26 cellular contexts compared by ENCODE assay signal in the genomic region with DNA sequence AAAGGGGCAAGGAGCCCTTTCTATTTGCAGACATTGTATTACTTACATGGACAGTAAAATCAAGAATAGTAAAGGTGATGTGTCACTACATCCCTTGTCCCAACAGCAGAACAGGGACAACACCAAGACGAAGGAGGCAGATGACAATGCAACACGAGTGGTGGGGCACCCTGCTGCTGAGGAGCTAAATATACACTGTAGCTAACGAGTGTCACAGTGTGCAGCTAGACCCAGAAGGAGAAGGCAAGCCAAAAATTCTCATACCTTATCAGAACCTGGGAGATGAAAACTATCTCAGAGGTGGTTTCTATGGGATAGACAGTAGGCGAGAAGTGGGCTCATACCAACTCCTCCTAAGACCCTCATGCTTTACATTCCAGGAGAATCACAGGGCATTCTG.
DNase-seq lines count a peak whose midpoint lies in the region; ATAC-seq, FAIRE-seq and TF ChIP-seq lines count a peak whose summit lies in the region.
"Had no signal": no experiment of that assay in that cellular context is flagged by ENCODE, and none has a peak within 500 bp of the region (broad histone marks: within the 10 kb centered on the region; RNA-seq: fewer than 3 reads in every experiment).

No MANE protein-coding gene starts in this region.

- POLR2A ChIA-PET in H1 (lab: Charles Lee; ENCODE audit: partially characterized antibody) = no interaction called here

- FAIRE-seq in H1 (lab: Jason Lieb, UNC) = no peak
- FAIRE-seq: A549, D721Med, GM12878, GM18507, H54 had no signal

- H2BK5ac ChIP-seq in H1 (ENCODE audit: low read depth, low read length) = 0 out of 2 replicates have a peak overlapping the region, but pooled peaks have one; percentile 37
- no peak overlapping the region for H2BK5ac ChIP-seq in neuronal stem cell (ENCODE audit: low read length)

- H3K4ac ChIP-seq in H1 (replicated peaks; ENCODE audit: insufficient read length, low read depth, low read length) (no peak overlapping the region), neuronal stem cell (ENCODE audit: low read length) (no peak overlapping the region)

- no peak for TF ChIP-seq CTCF in H1 (IDR thresholded peaks at IDR 0.05; ENCODE audit: control extremely low read depth in 1 of 3, insufficient read depth in 1 of 3, low read depth in 1 of 3, low read length in 3 of 3)
- TF ChIP-seq CTCF in mucosa of descending colon (IDR thresholded peaks at IDR 0.05) = no peak

- H3K4me3 ChIP-seq in H1 (ENCODE audit: extremely low read depth in 1 of 4, insufficient read depth in 2 of 4, low read depth in 3 of 4, low read length in 4 of 4) = no peak overlapping the region
- no peak overlapping the region for H3K4me3 ChIP-seq in neuronal stem cell (ENCODE audit: low read length in 2 of 2)
- no peak overlapping the region for H3K4me3 ChIP-seq in mucosa of descending colon
- H3K4me3 ChIP-seq: A549; BLaER1 treated with 17β-estradiol and CSF1 and Interleukin-3, amounts not matched to agents 10 nM and 100 nM; GM12878; GM23338; HAP-1 had no signal

- DNase-seq in Right ventricle myocardium inferior (ENCODE audit: missing footprints) = no peak
- no peak for DNase-seq in left cardiac atrium
- DNase-seq in left ventricle myocardium superior = no peak
- no peak for DNase-seq in cardiac septum (ENCODE audit: low spot score)
- no peak for DNase-seq in H1 (ENCODE audit: low read depth in 1 of 2, low spot score in 2 of 2)
- DNase-seq in neuronal stem cell (ENCODE audit: low spot score) = no peak
- no peak for DNase-seq in mucosa of descending colon
- DNase-seq: 8988T; ACHN; AML-193; BE2C; CD4-positive, alpha-beta T cell; CD8-positive, alpha-beta memory T cell; DMS 273 treated with DMSO at 0.1 percent for 48 hours; DMS79; EL; GDM1; HFFc6 had no signal

- no peak overlapping the region for H3K56ac ChIP-seq in H1 (replicated peaks; ENCODE audit: insufficient read length, low read depth, low read length)

- WGBS in H1 (ENCODE audit: extremely low coverage in 1 of 2, insufficient coverage in 1 of 2, insufficient read length in 1 of 2, insufficient replicate concordance in 2 of 2, low coverage in 1 of 2, low lambda C conversion rate in 2 of 2, missing lambda C conversion rate in 1 of 2), 2 experiments = 87% methylated on average over 4 of the region's 4 CpGs; no CpG with 5 or more reads in 1 of the 2 experiments
- no CpG with 5 or more reads among the region's 4 CpGs for WGBS in neuronal stem cell (ENCODE audit: extremely low coverage in 2 of 2, insufficient read length in 2 of 2, insufficient replicate concordance in 1 of 2), 2 donors

- no peaks in the 10 kb centered on the region for H3K36me3 ChIP-seq in H1 (ENCODE audit: control insufficient read depth in 2 of 4, insufficient read depth in 4 of 4, low read length in 3 of 4)
- no peaks in the 10 kb centered on the region for H3K36me3 ChIP-seq in neuronal stem cell (replicated peaks in 1 of 2; ENCODE audit: control insufficient read depth in 2 of 2, insufficient read depth in 2 of 2, low read length in 2 of 2)
- H3K36me3 ChIP-seq in mucosa of descending colon (ENCODE audit: low read depth) = no peaks in the 10 kb centered on the region
- H3K36me3 ChIP-seq: BE2C; BLaER1 treated with 17β-estradiol and CSF1 and Interleukin-3, amounts not matched to agents 10 nM and 100 nM; HAP-1 had no signal

- H3K9me3 ChIP-seq in H1 (ENCODE audit: insufficient read depth in 2 of 2, low read depth in 1 of 2, low read length in 1 of 2) (no peaks in the 10 kb centered on the region), neuronal stem cell (replicated peaks in 1 of 2; ENCODE audit: control insufficient read depth in 2 of 2, insufficient read depth in 1 of 2, low read depth in 1 of 2, low read length in 2 of 2) (no peaks in the 10 kb centered on the region), mucosa of descending colon (peaks cover 9% of the 10 kb centered on the region)
- H3K9me3 ChIP-seq: BE2C, HAP-1 had no signal

- peak overlapping the region; percentile 76; the same call in 1 of the 2 replicates for H2AK5ac ChIP-seq in H1 (ENCODE audit: low read depth, low read length)
- no peak overlapping the region for H2AK5ac ChIP-seq in neuronal stem cell (ENCODE audit: low read depth, low read length)

- H3K23me2 ChIP-seq in H1 (ENCODE audit: low read depth, low read length) = no peaks in the 10 kb centered on the region

- CTCF ChIA-PET in H1 (lab: Charles Lee; ENCODE audit: partially characterized antibody) = interaction anchor here (0.6 to 0.8 kb wide), 2 partner anchors 20 to 29 kb away, joined by 3 read pairs; no protein-coding TSS in a partner anchor

- TF ChIP-seq POLR2A in H1 (IDR thresholded peaks at IDR 0.05; ENCODE audit: control extremely low read depth in 1 of 2, low read depth in 2 of 2, low read length in 2 of 2) = no peak

- no peak overlapping the region for H4K8ac ChIP-seq in H1 (ENCODE audit: extremely low read depth, insufficient read depth, low read length)
- H4K8ac ChIP-seq in neuronal stem cell (ENCODE audit: low read depth, low read length) = peak overlapping the region; percentile 82

- no peak overlapping the region for H3K9ac ChIP-seq in H1 (replicated peaks in 1 of 4; ENCODE audit: extremely low read depth in 1 of 4, low read depth in 3 of 4, low read length in 3 of 4)
- peak overlapping the region; percentile 77 for H3K9ac ChIP-seq in neuronal stem cell (ENCODE audit: low read depth, low read length, poor library complexity)
- H3K9ac ChIP-seq: BLaER1 treated with 17β-estradiol and CSF1 and Interleukin-3, amounts not matched to agents 10 nM and 100 nM had no signal

- H3K14ac ChIP-seq in H1 (ENCODE audit: insufficient read length) (no peak overlapping the region), neuronal stem cell (ENCODE audit: low read length) (no peak overlapping the region)

- no peaks in the 10 kb centered on the region for H3K79me2 ChIP-seq in H1 (ENCODE audit: control insufficient read depth in 1 of 2, insufficient read depth in 2 of 2, low read length in 2 of 2)

- no peak overlapping the region for H3K4me2 ChIP-seq in H1 (ENCODE audit: insufficient read depth in 1 of 2, low read depth in 2 of 2, low read length in 2 of 2)
- H3K4me2 ChIP-seq in neuronal stem cell (ENCODE audit: insufficient read depth, low read length, poor library complexity, severe bottlenecking) = no peak overlapping the region
- H3K4me2 ChIP-seq: A549; BLaER1 treated with 17β-estradiol and CSF1 and Interleukin-3, amounts not matched to agents 10 nM and 100 nM; GM23338 had no signal

- H3K4me1 ChIP-seq in H1 (replicated peaks in 1 of 4; ENCODE audit: control insufficient read depth in 3 of 4, insufficient read depth in 4 of 4, low read length in 3 of 4) (no peaks in the 10 kb centered on the region), neuronal stem cell (ENCODE audit: control insufficient read depth in 2 of 2, insufficient read depth in 1 of 2, low read depth in 1 of 2, low read length in 2 of 2) (peaks cover 0 to 4% of the 10 kb centered on the region in 2 donors), mucosa of descending colon (ENCODE audit: low read depth) (no peaks in the 10 kb centered on the region)
- H3K4me1 ChIP-seq: A549; BE2C; BLaER1 treated with 17β-estradiol and CSF1 and Interleukin-3, amounts not matched to agents 10 nM and 100 nM; HAP-1 had no signal

- TF ChIP-seq RAD21 in H1 (IDR thresholded peaks at IDR 0.05 in 1 of 2, conservative IDR thresholded peaks at IDR 0.05 in 1 of 2; ENCODE audit: low read depth in 2 of 2, low read length in 2 of 2) = no peak

- ATAC-seq in Right ventricle myocardium inferior (peak; percentile 54), left cardiac atrium (no peak), left ventricle myocardium superior (peak; percentile 68), mucosa of descending colon (no peak)
- ATAC-seq: A549, GM12878, GM23338 had no signal

- H3K79me1 ChIP-seq in H1 (ENCODE audit: low read depth, low read length) (no peaks in the 10 kb centered on the region), neuronal stem cell (ENCODE audit: low read depth, low read length) (no peaks in the 10 kb centered on the region)

- H3K27ac ChIP-seq in H1 (ENCODE audit: low read depth, low read length) (no peak overlapping the region), neuronal stem cell (replicated peaks; ENCODE audit: low read length) (no peak overlapping the region)
- H3K27ac ChIP-seq: A549; BLaER1 treated with 17β-estradiol and CSF1 and Interleukin-3, amounts not matched to agents 10 nM and 100 nM had no signal

- H2BK20ac ChIP-seq in H1 (ENCODE audit: low read length) = no peak overlapping the region

- no peak overlapping the region for H4K5ac ChIP-seq in H1 (ENCODE audit: insufficient read length, low read depth, low read length)

- intact Hi-C loops in Right ventricle myocardium inferior (cut with DNase I) (no loop called here), left cardiac atrium (cut with DNase I) (no loop called here), left ventricle myocardium superior (cut with micrococcal nuclease) (no loop called here), cardiac septum (cut with DNase I) (no loop called here), mucosa of descending colon (cut with DNase I, micrococcal nuclease) (no loop called here)

- no peaks in the 10 kb centered on the region for H3K27me3 ChIP-seq in H1 (replicated peaks in 1 of 4; ENCODE audit: control insufficient read depth in 3 of 4, extremely low read depth in 1 of 4, insufficient read depth in 3 of 4, low read length in 3 of 4)
- H3K27me3 ChIP-seq in neuronal stem cell (ENCODE audit: control insufficient read depth in 3 of 3, insufficient read depth in 3 of 3, low read depth in 1 of 3, low read length in 3 of 3) = no peaks in the 10 kb centered on the region
- H3K27me3 ChIP-seq: BE2C; BLaER1 treated with 17β-estradiol and CSF1 and Interleukin-3, amounts not matched to agents 10 nM and 100 nM had no signal

- H2AFZ ChIP-seq in H1 (ENCODE audit: low read length) = no peak overlapping the region
- H2AFZ ChIP-seq in neuronal stem cell (ENCODE audit: low read length) = no peak overlapping the region
- H2AFZ ChIP-seq: GM23338 had no signal

- H2BK120ac ChIP-seq in H1 (replicated peaks; ENCODE audit: low read depth, low read length) (no peak overlapping the region), neuronal stem cell (ENCODE audit: low read depth, low read length) (no peak overlapping the region)

- TF ChIP-seq EP300 in H1 (IDR thresholded peaks at IDR 0.05; ENCODE audit: borderline replicate concordance in 1 of 2, low read depth in 2 of 2, low read length in 2 of 2) = no peak

- H2BK12ac ChIP-seq in H1 (ENCODE audit: low read depth, low read length) (no peak overlapping the region), neuronal stem cell (ENCODE audit: low read length) (no peak overlapping the region)

- H3K23ac ChIP-seq in H1 (ENCODE audit: insufficient read length) = no peak overlapping the region
- no peak overlapping the region for H3K23ac ChIP-seq in neuronal stem cell (ENCODE audit: low read depth, low read length, poor library complexity)

- H3K18ac ChIP-seq in H1 (ENCODE audit: extremely low read depth, low read length) (0 out of 2 replicates have a peak overlapping the region, but pooled peaks have one; percentile 38), neuronal stem cell (ENCODE audit: low read length) (no peak overlapping the region)

- H4K91ac ChIP-seq in H1 (replicated peaks; ENCODE audit: insufficient read length, low read length) = no peak overlapping the region
- H4K91ac ChIP-seq in neuronal stem cell (ENCODE audit: low read depth, low read length, poor library complexity) = no peak overlapping the region

- H2BK15ac ChIP-seq in H1 (ENCODE audit: low read length) (no peak overlapping the region), neuronal stem cell (ENCODE audit: low read length) (no peak overlapping the region)

- H4K20me1 ChIP-seq in H1 (replicated peaks in 1 of 2; ENCODE audit: control insufficient read depth in 1 of 2, insufficient read depth in 2 of 2, low read length in 2 of 2) = no peaks in the 10 kb centered on the region
- H4K20me1 ChIP-seq: BLaER1 treated with 17β-estradiol and CSF1 and Interleukin-3, amounts not matched to agents 10 nM and 100 nM had no signal

Comparison
In these comparisons a context has a peak if more than half of its experiments do, and no peak if none do; other contexts are left out.
1. ATAC-seq: peak in Right ventricle myocardium inferior (single experiment) and left ventricle myocardium superior (single experiment); none in left cardiac atrium (0 of 2) and mucosa of descending colon (single experiment).